In genomic region chr13:30114586-30115256, GRCh38 we compare ENCODE assay signal across 8 cellular contexts.
DNase-seq lines count a peak whose midpoint lies in the region; FAIRE-seq and TF ChIP-seq lines count a peak whose summit lies in the region.

No MANE protein-coding gene starts in this region.

- H3K9ac ChIP-seq in SU-DHL-6 (ENCODE audit: low read length) (peak overlapping the region; percentile 52), adipocyte (ENCODE audit: low read length) (peak overlapping the region; percentile 62)

- under 1% methylated on average over 36 of the region's 67 CpGs for WGBS in prostate gland

- no peaks in the 10 kb centered on the region for H3F3A ChIP-seq in SU-DHL-6 (ENCODE audit: insufficient read depth)

- H3K4me1 ChIP-seq in adipocyte (ENCODE audit: control insufficient read depth, insufficient read depth, low read length) = peaks cover 30% of the 10 kb centered on the region
- H3K4me1 ChIP-seq in left ventricle myocardium inferior = peaks cover 29% of the 10 kb centered on the region
- H3K4me1 ChIP-seq in prostate gland (replicated peaks) = peaks cover 2% of the 10 kb centered on the region

- no peaks in the 10 kb centered on the region for H3K79me2 ChIP-seq in SU-DHL-6 (ENCODE audit: insufficient read depth, low read length)

- H3K9me2 ChIP-seq in SU-DHL-6 (replicated peaks; ENCODE audit: insufficient read depth, low read length) = no peaks in the 10 kb centered on the region

- H3K27ac ChIP-seq in SU-DHL-6 (ENCODE audit: low read depth, low read length) = no peak overlapping the region
- peak overlapping the region; percentile 53 for H3K27ac ChIP-seq in left ventricle myocardium inferior (replicated peaks)
- peak overlapping the region; percentile 39 to 63 for H3K27ac ChIP-seq in prostate gland

- peak; percentile 67 for DNase-seq in HFF-Myc (ENCODE audit: extremely low read depth, low read depth)
- peak; percentile 68 for DNase-seq in MV-4-11 (lab: John Stamatoyannopoulos, UW)
- peak; percentile 94 for DNase-seq in adipocyte (ENCODE audit: low read depth)
- DNase-seq in left ventricle myocardium inferior = peak; percentile 89
- peak; percentile 88 for DNase-seq in prostate gland (ENCODE audit: low spot score)
- DNase-seq in urothelium cell line (ENCODE audit: low spot score) = peak; percentile 81

- no peak for FAIRE-seq in urothelium cell line (lab: Jason Lieb, UNC)

- H4K20me1 ChIP-seq in SU-DHL-6 (ENCODE audit: low read depth, low read length) = no peaks in the 10 kb centered on the region

- H3K9me3 ChIP-seq in SU-DHL-6 (ENCODE audit: insufficient read depth, low read length) (no peaks in the 10 kb centered on the region), adipocyte (ENCODE audit: control insufficient read depth, low read length) (no peaks in the 10 kb centered on the region), left ventricle myocardium inferior (replicated peaks) (no peaks in the 10 kb centered on the region), prostate gland (no peaks in the 10 kb centered on the region)

- peak; percentile 92 for TF ChIP-seq CTCF in HFF-Myc (IDR thresholded peaks at IDR 0.05; ENCODE audit: low read depth, low read length, missing control alignments)
- peak; percentile 89 for TF ChIP-seq CTCF in SU-DHL-6 (IDR thresholded peaks at IDR 0.05; ENCODE audit: insufficient read depth, low read length, poor library complexity, severe bottlenecking)
- TF ChIP-seq CTCF in left ventricle myocardium inferior (IDR thresholded peaks at IDR 0.05; ENCODE audit: borderline replicate concordance) = peak; percentile 92
- peak; percentile 90 to 97 (median 96) for TF ChIP-seq CTCF in prostate gland (IDR thresholded peaks at IDR 0.05)

- H2AFZ ChIP-seq in SU-DHL-6 (ENCODE audit: low read depth, low read length, severe bottlenecking) = peak overlapping the region; percentile 69

- H3K4me3 ChIP-seq in HFF-Myc (replicated peaks; ENCODE audit: low read depth, low read length) (peak overlapping the region; percentile 38), SU-DHL-6 (ENCODE audit: insufficient read depth, low read length, poor library complexity, severe bottlenecking) (peak overlapping the region; percentile 52), adipocyte (ENCODE audit: low read length) (peak overlapping the region; percentile 79), left ventricle myocardium inferior (peak overlapping the region; percentile 71), prostate gland (peak overlapping the region; percentile 52 to 82)

- H3K36me3 ChIP-seq in SU-DHL-6 (ENCODE audit: low read length) (no peaks in the 10 kb centered on the region), adipocyte (ENCODE audit: control insufficient read depth, insufficient read depth, low read length, severe bottlenecking) (no peaks in the 10 kb centered on the region), left ventricle myocardium inferior (no peaks in the 10 kb centered on the region), prostate gland (no peaks in the 10 kb centered on the region)

- intact Hi-C loops in left ventricle myocardium inferior (cut with micrococcal nuclease) = loop anchor here (5.0 kb wide), 1 partner anchor 342 kb away; no protein-coding TSS in a partner anchor
- intact Hi-C loops in prostate gland (cut with DNase I) = loop anchor here (2.0 to 10.0 kb wide), 6 partner anchors 190 to 1460 kb away; partner anchors contain the start of genes POMP and SLC7A1

- H3K4me2 ChIP-seq in SU-DHL-6 (ENCODE audit: low read depth, low read length, poor library complexity, severe bottlenecking) = peak overlapping the region; percentile 57

- TF ChIP-seq POLR2A in GM10847 (IDR thresholded peaks at IDR 0.05; ENCODE audit: extremely low read depth, insufficient read length) (peak; percentile 26), prostate gland (IDR thresholded peaks at IDR 0.05) (peak; percentile 62)

- H3K27me3 ChIP-seq in SU-DHL-6 (ENCODE audit: low read length) = no peaks in the 10 kb centered on the region
- H3K27me3 ChIP-seq in adipocyte (replicated peaks; ENCODE audit: control insufficient read depth, insufficient read depth, low read length) = no peaks in the 10 kb centered on the region
- H3K27me3 ChIP-seq in left ventricle myocardium inferior (ENCODE audit: low read depth) = peaks cover 18% of the 10 kb centered on the region
- no peaks in the 10 kb centered on the region for H3K27me3 ChIP-seq in prostate gland (replicated peaks; ENCODE audit: insufficient read depth)
